20 cellular contexts compared by ENCODE assay signal in genomic region chr3:187985636-187986035, GRCh38.
DNase-seq lines count a peak whose midpoint lies in the region; ATAC-seq and TF ChIP-seq lines count a peak whose summit lies in the region.
"Had no signal": no experiment of that assay in that cellular context is flagged by ENCODE, and none has a peak within 500 bp of the region (broad histone marks: within the 10 kb centered on the region; RNA-seq: fewer than 3 reads in every experiment).

No MANE protein-coding gene starts in this region.

- H3K27ac ChIP-seq in HCT116 (ENCODE audit: low read depth, low read length) (no peak overlapping the region), gastrocnemius medialis (peak overlapping the region; percentile 24 to 68 (median 60))
- H3K27ac ChIP-seq: SJCRH30 had no signal

- H3K27ac Mint-ChIP-seq in activated CD4-positive, alpha-beta T cell treated with anti-CD3 and anti-CD28 coated beads, Interleukin-2, amount 10 ng/mL, durations not matched to agents 7 days and 5 days: peak overlapping the region; percentile 51
- H3K27ac Mint-ChIP-seq: progenitor cell of endocrine pancreas, type B pancreatic cell had no signal

- intact Hi-C loops in HCT116 (cut with micrococcal nuclease) (no loop called here), gastrocnemius medialis (cut with DNase I; ENCODE audit: low total_unique reads) (no loop called here)

- H2AFZ ChIP-seq in HCT116 (ENCODE audit: low read depth, low read length, poor library complexity, severe bottlenecking): peak overlapping the region; percentile 94

- H3K4me3 ChIP-seq in HCT116 (replicated peaks in 1 of 2; ENCODE audit: low read depth in 1 of 2, low read length in 2 of 2) (no peak overlapping the region), gastrocnemius medialis (no peak overlapping the region)
- H3K4me3 ChIP-seq: SJCRH30 had no signal

- TF ChIP-seq POLR2A in HCT116 (IDR thresholded peaks at IDR 0.05; ENCODE audit: borderline replicate concordance, extremely low read depth, insufficient read depth, insufficient read length): no peak
- no peak for TF ChIP-seq POLR2A in gastrocnemius medialis (IDR thresholded peaks at IDR 0.05)

- no peak for ATAC-seq in HCT116
- ATAC-seq in gastrocnemius medialis: no peak
- ATAC-seq in HG03108 (IDR thresholded peaks at IDR 0.05; ENCODE audit: unreplicated experiment): no peak

- no peak for TF ChIP-seq RAD21 in HCT116 (IDR thresholded peaks at IDR 0.05; ENCODE audit: low read depth)

- H3K4me1 Mint-ChIP-seq in activated CD4-positive, alpha-beta T cell treated with anti-CD3 and anti-CD28 coated beads, Interleukin-2, amount 10 ng/mL, durations not matched to agents 7 days and 5 days: peaks cover 43% of the 10 kb centered on the region

- H3K4me1 ChIP-seq in HCT116 (ENCODE audit: control insufficient read depth in 1 of 2, insufficient read depth in 2 of 2, low read length in 2 of 2) (peaks cover 0 to 22% of the 10 kb centered on the region in 2 experiments; a peak in 2 of 4 replicates), gastrocnemius medialis (peaks cover 46 to 48% of the 10 kb centered on the region in 2 donors)
- H3K4me1 ChIP-seq: SJCRH30 had no signal

- H3K4me3 Mint-ChIP-seq in activated CD4-positive, alpha-beta T cell treated with anti-CD3 and anti-CD28 coated beads, Interleukin-2, amount 10 ng/mL, durations not matched to agents 7 days and 5 days: no peak overlapping the region
- H3K4me3 Mint-ChIP-seq: activated CD4-positive, alpha-beta T cell treated with anti-CD3 and anti-CD28 coated beads, Interleukin-2, amount 10 ng/mL, durations not matched to agents 24 days and 14 days; activated T-cell treated with anti-CD3 and anti-CD28 coated beads, Interleukin-2, amount 50 U/mL, for 24 hours; nephron; type B pancreatic cell had no signal

- POLR2A ChIA-PET in activated CD4-positive, alpha-beta T cell treated with anti-CD3 and anti-CD28 coated beads, Interleukin-2, amount 10 ng/mL, durations not matched to agents 7 days and 5 days (lab: Charles Lee): no interaction called here
- POLR2A ChIA-PET in HCT116 (lab: Charles Lee): interaction anchor here (1.1 kb wide), 1 partner anchor 236 kb away, joined by 3 read pairs; no protein-coding TSS in a partner anchor

- H3K9ac ChIP-seq in HCT116 (ENCODE audit: low read length): no peak overlapping the region

- RAD21 ChIA-PET in HCT116 (lab: Charles Lee; ENCODE audit: low non-redundant PET in 1 of 2, low total read pairs in 2 of 2, uncharacterized antibody in 2 of 2, unreplicated experiment in 2 of 2): no interaction called here

- no peaks in the 10 kb centered on the region for H3K79me2 ChIP-seq in HCT116 (ENCODE audit: insufficient read depth, low read length)

- H3K27me3 Mint-ChIP-seq in activated CD4-positive, alpha-beta T cell treated with anti-CD3 and anti-CD28 coated beads, Interleukin-2, amount 10 ng/mL, durations not matched to agents 7 days and 5 days: no peaks in the 10 kb centered on the region
- H3K27me3 Mint-ChIP-seq: activated CD4-positive, alpha-beta T cell treated with anti-CD3 and anti-CD28 coated beads, Interleukin-2, amount 10 ng/mL, durations not matched to agents 24 days and 14 days; activated T-cell treated with anti-CD3 and anti-CD28 coated beads, Interleukin-2, amount 50 U/mL, for 24 hours; CD4-positive, CD25-positive, alpha-beta regulatory T cell; type B pancreatic cell had no signal

- H3K36me3 ChIP-seq in HCT116 (ENCODE audit: control insufficient read depth in 1 of 2, insufficient read depth in 2 of 2, low read length in 2 of 2) (no peaks in the 10 kb centered on the region), gastrocnemius medialis (no peaks in the 10 kb centered on the region)
- H3K36me3 ChIP-seq: SJCRH30 had no signal

- DNase-seq in activated CD4-positive, alpha-beta T cell treated with anti-CD3 and anti-CD28 coated beads, Interleukin-2, amount 10 ng/mL, durations not matched to agents 7 days and 5 days: no peak
- no peak for DNase-seq in activated CD4-positive, alpha-beta T cell treated with anti-CD3 and anti-CD28 coated beads, Interleukin-2, amount 50 U/mL, for 4 hours
- DNase-seq in HCT116 (ENCODE audit: low read depth, low spot score) (no peak), amniotic epithelial cell (ENCODE audit: low read depth) (peak; percentile 77), gastrocnemius medialis (no peak), T-helper 9 cell (no peak), kidney glomerular epithelial cell (lab: John Stamatoyannopoulos, UW) (no peak)
- DNase-seq: CD4-positive, CD25-positive, alpha-beta regulatory T cell; MV-4-11; NCI-H2029 treated with DMSO at 0.1 percent for 48 hours; NCI-H510A treated with DMSO at 0.1 percent for 48 hours; SJCRH30; stimulated activated CD4-positive, alpha-beta T cell treated with anti-CD3 and anti-CD28 coated beads, Interleukin-15, amount 100 ng/mL, for 24 hours; stimulated activated naive CD8-positive, alpha-beta T cell treated with anti-CD3 and anti-CD28 coated beads, Interleukin-15, Interleukin-2, amounts not matched to agents 100 U/mL and 50 U/mL, for 24 hours had no signal

- H3K9me3 Mint-ChIP-seq in activated CD4-positive, alpha-beta T cell treated with anti-CD3 and anti-CD28 coated beads, Interleukin-2, amount 10 ng/mL, durations not matched to agents 7 days and 5 days: peaks cover 9% of the 10 kb centered on the region
- H3K9me3 Mint-ChIP-seq: activated T-cell treated with anti-CD3 and anti-CD28 coated beads, Interleukin-2, amount 50 U/mL, for 24 hours; nephron had no signal

- BruUV-seq in HCT116 (replicated peaks; lab: Mats Ljungman, UMichigan): no TSS peak

- no peaks in the 10 kb centered on the region for H3K27me3 ChIP-seq in HCT116 (ENCODE audit: insufficient read depth, low read length)
- H3K27me3 ChIP-seq in gastrocnemius medialis: no peaks in the 10 kb centered on the region
- H3K27me3 ChIP-seq: SJCRH30 had no signal

- TF ChIP-seq CTCF in HCT116 (IDR thresholded peaks at IDR 0.05 in 2 of 3, conservative IDR thresholded peaks at IDR 0.05 in 1 of 3; ENCODE audit: borderline replicate concordance in 1 of 3, insufficient read depth in 1 of 3, low read depth in 2 of 3, low read length in 2 of 3) (no peak), gastrocnemius medialis (IDR thresholded peaks at IDR 0.05 in 4 of 5, conservative IDR thresholded peaks at IDR 0.05 in 1 of 5) (no peak)

- H3K36me3 Mint-ChIP-seq in activated CD4-positive, alpha-beta T cell treated with anti-CD3 and anti-CD28 coated beads, Interleukin-2, amount 10 ng/mL, durations not matched to agents 7 days and 5 days (ENCODE audit: low read depth): peaks cover 14% of the 10 kb centered on the region
- H3K36me3 Mint-ChIP-seq: CD4-positive, CD25-positive, alpha-beta regulatory T cell; type B pancreatic cell had no signal

- no peaks in the 10 kb centered on the region for H3K9me2 ChIP-seq in HCT116 (ENCODE audit: insufficient read depth)

- CTCF ChIA-PET in activated CD4-positive, alpha-beta T cell treated with anti-CD3 and anti-CD28 coated beads, Interleukin-2, amount 10 ng/mL, durations not matched to agents 7 days and 5 days (lab: Charles Lee): interaction anchor here (1.2 to 1.5 kb wide), 2 partner anchors 11 to 18 kb away, joined by 3 to 5 read pairs; no protein-coding TSS in a partner anchor
- CTCF ChIA-PET in HCT116 (lab: Charles Lee): no interaction called here

- H3K4me2 ChIP-seq in HCT116 (ENCODE audit: low read length): no peak overlapping the region

- no peaks in the 10 kb centered on the region for H3K9me3 ChIP-seq in HCT116 (ENCODE audit: control insufficient read depth in 1 of 2, insufficient read depth in 1 of 2, low read depth in 1 of 2, low read length in 2 of 2)
- H3K9me3 ChIP-seq in gastrocnemius medialis: no peaks in the 10 kb centered on the region
- H3K9me3 ChIP-seq: SJCRH30 had no signal

- in situ Hi-C loops in gastrocnemius medialis (cut with MboI; ENCODE audit: low sequenced_read_pairs in 4 of 4): no loop called here

- no peaks in the 10 kb centered on the region for H4K20me1 ChIP-seq in HCT116 (ENCODE audit: insufficient read depth)

TF ChIP-seq in HCT116, 20 proteins besides CTCF, POLR2A, EP300 and RAD21 (continues in another document):
- no peak for TF ChIP-seq ZNF274 (IDR thresholded peaks at IDR 0.05; ENCODE audit: low read depth, low read length)
- TF ChIP-seq REST (IDR thresholded peaks at IDR 0.05; ENCODE audit: low read depth): no peak
- no peak for TF ChIP-seq CEBPB (IDR thresholded peaks at IDR 0.05; ENCODE audit: low read depth)
- no peak for TF ChIP-seq SP1 (IDR thresholded peaks at IDR 0.05; ENCODE audit: low read depth)
- no peak for TF ChIP-seq EGR1 (IDR thresholded peaks at IDR 0.05; ENCODE audit: low read depth)
- no peak for TF ChIP-seq FOSL1 (IDR thresholded peaks at IDR 0.05; ENCODE audit: low read depth)
- no peak for TF ChIP-seq ATF3 (IDR thresholded peaks at IDR 0.05)
- TF ChIP-seq SRF (IDR thresholded peaks at IDR 0.05; ENCODE audit: low read depth): no peak
- no peak for TF ChIP-seq EZH2phosphoT487 (IDR thresholded peaks at IDR 0.05; ENCODE audit: borderline replicate concordance)
- no peak for TF ChIP-seq JUND (IDR thresholded peaks at IDR 0.05)
